27 cellular contexts compared by ENCODE assay signal in genomic region chr9:33467526-33467925, GRCh38. TPM values are rescaled to one million over a fixed set of nuclear protein-coding genes. Genes with fewer than 3 reads are reported as not detected.
DNase-seq lines count a peak whose midpoint lies in the region; ATAC-seq and TF ChIP-seq lines count a peak whose summit lies in the region.
"Had no signal": no experiment of that assay in that cellular context is flagged by ENCODE, and none has a peak within 500 bp of the region (broad histone marks: within the 10 kb centered on the region; RNA-seq: fewer than 3 reads in every experiment).

No MANE protein-coding gene starts in this region.

- peaks cover 91% of the 10 kb centered on the region for H3K36me3 ChIP-seq in right atrium auricular region
- peaks cover 100% of the 10 kb centered on the region for H3K36me3 ChIP-seq in lower lobe of right lung

- intact Hi-C loops in left ventricle myocardium superior (cut with micrococcal nuclease) = no loop called here
- intact Hi-C loops in lower lobe of right lung (cut with DNase I) = no loop called here

- no peak for TF ChIP-seq CTCF in right atrium auricular region (IDR thresholded peaks at IDR 0.05)
- TF ChIP-seq CTCF in GM13977 (IDR thresholded peaks at IDR 0.05; ENCODE audit: extremely low read depth, insufficient read depth, missing control alignments) = no peak
- no peak for TF ChIP-seq CTCF in lower lobe of right lung (IDR thresholded peaks at IDR 0.05)

- H3K27me3 ChIP-seq in right atrium auricular region (no peaks in the 10 kb centered on the region), lower lobe of right lung (ENCODE audit: low read depth) (no peaks in the 10 kb centered on the region)
- H3K27me3 ChIP-seq: ascending aorta; BLaER1 treated with 17β-estradiol and CSF1 and Interleukin-3, amounts not matched to agents 10 nM and 100 nM; neutrophil; tibial artery had no signal

- ATAC-seq in left ventricle myocardium superior (no peak), lower lobe of right lung (no peak), GM21381 (IDR thresholded peaks at IDR 0.05; ENCODE audit: unreplicated experiment) (no peak)

- H3K4me3 ChIP-seq in right atrium auricular region = no peak overlapping the region
- no peak overlapping the region for H3K4me3 ChIP-seq in lower lobe of right lung
- H3K4me3 ChIP-seq: ascending aorta; BLaER1 treated with 17β-estradiol and CSF1 and Interleukin-3, amounts not matched to agents 10 nM and 100 nM; coronary artery; GM23338; tibial artery had no signal

- in situ Hi-C loops in GM13977 (cut with MboI; ENCODE audit: low pct_unique_long_range_greater_than_20kb, low sequenced_read_pairs, unreplicated experiment) = no loop called here

- no peaks in the 10 kb centered on the region for H3K9me3 ChIP-seq in right atrium auricular region
- no peaks in the 10 kb centered on the region for H3K9me3 ChIP-seq in lower lobe of right lung
- H3K9me3 ChIP-seq: ascending aorta; BLaER1 treated with 17β-estradiol and CSF1 and Interleukin-3, amounts not matched to agents 10 nM and 100 nM; neutrophil; tibial artery had no signal

- H3K4me1 ChIP-seq in right atrium auricular region = peaks cover 0 to 9% of the 10 kb centered on the region in 2 donors
- peaks cover 9% of the 10 kb centered on the region for H3K4me1 ChIP-seq in lower lobe of right lung

- peak; percentile 14 for DNase-seq in left ventricle myocardium superior
- no peak for DNase-seq in right atrium auricular region (ENCODE audit: low spot score)
- DNase-seq in GM13977 (ENCODE audit: low spot score) = peak; percentile 13
- DNase-seq in lower lobe of right lung = peak; percentile 33
- no peak for DNase-seq in DMS 273 (lab: John Stamatoyannopoulos, UW; ENCODE audit: unreplicated experiment)
- DNase-seq in NCI-H446 (lab: John Stamatoyannopoulos, UW) = no peak
- DNase-seq: activated B cell treated with CpG ODN at 0.5 μM for 24 hours; activated CD4-positive, alpha-beta T cell treated with anti-CD3 and anti-CD28 coated beads, Interleukin-2, amount 50 U/mL, for 4 hours; activated naive CD8-positive, alpha-beta T cell treated with anti-CD3 and anti-CD28 coated beads for 36 hours; activated T-cell treated with anti-CD3 and anti-CD28 coated beads for 4 hours; effector memory CD4-positive, alpha-beta T cell; left colon; mesendoderm; NCI-H187; NCI-H2171; NCI-H510A treated with DMSO at 0.1 percent for 48 hours; stimulated activated CD4-positive, alpha-beta T cell treated with anti-CD3 and anti-CD28 coated beads, Interleukin-15, amount 100 ng/mL, for 24 hours; stimulated activated CD4-positive, alpha-beta T cell treated with anti-CD3 and anti-CD28 coated beads, Interleukin-4, amount 100 ng/mL, for 4 hours had no signal

- H3K27ac ChIP-seq in right atrium auricular region (no peak overlapping the region), lower lobe of right lung (no peak overlapping the region)
- H3K27ac ChIP-seq: ascending aorta; BLaER1 treated with 17β-estradiol and CSF1 and Interleukin-3, amounts not matched to agents 10 nM and 100 nM; coronary artery; neutrophil; tibial artery had no signal

RNA-seq across cellular contexts. Expression of gene NOL6, which starts 6.2 kb away (rescaled TPM):
- total RNA-seq in left ventricle myocardium superior = 12.7 TPM
- total RNA-seq in right atrium auricular region = 10 to 100 TPM; 12.5 to 16.1 TPM
- 27.6 TPM for total RNA-seq in lower lobe of right lung

RNA-seq across cellular contexts. Expression of gene AQP3, which starts 20.1 kb away (rescaled TPM):
- total RNA-seq in left ventricle myocardium superior (14.8 TPM), right atrium auricular region (100 to 1,000 TPM in 1 of 2 donors, 10 to 100 TPM in 1; 14.3 to 116 TPM), lower lobe of right lung (357 TPM)
- total RNA-seq: SK-MEL-5 had no signal

RNA-seq across cellular contexts. Expression of gene ANKRD18B, which starts 56.5 kb away (rescaled TPM):
- total RNA-seq in left ventricle myocardium superior = 0.89 TPM
- total RNA-seq in right atrium auricular region = under 1 TPM in 1 of 2 donors, not detected in 1; 0.11 TPM
- total RNA-seq in lower lobe of right lung = 0.65 TPM
- total RNA-seq: activated B cell treated with CpG ODN at 0.5 μM for 24 hours, ascending aorta, RPMI7951 had no signal

Comparison
In these comparisons a context has a peak if more than half of its experiments do, and no peak if none do; other contexts are left out.
1. DNase-seq: peak in left ventricle myocardium superior (single experiment), GM13977 (single experiment) and lower lobe of right lung (single experiment); none in right atrium auricular region (single experiment), DMS 273 (single experiment) and NCI-H446 (0 of 2).